8 cellular contexts compared by ENCODE assay signal in genomic region chr2:237692601-237693079, GRCh38.
DNase-seq lines count a peak whose midpoint lies in the region; ATAC-seq and TF ChIP-seq lines count a peak whose summit lies in the region.

No MANE protein-coding gene starts in this region.

- ATAC-seq in HG02610 (IDR thresholded peaks at IDR 0.05; ENCODE audit: unreplicated experiment): peak; percentile 3

- intact Hi-C loops in vagina (cut with DNase I): loop anchor here (5.0 kb wide), 1 partner anchor 45 kb away; no protein-coding TSS in a partner anchor

- TF ChIP-seq POLR2A in vagina (IDR thresholded peaks at IDR 0.05): no peak

- no peak overlapping the region for H3K27ac Mint-ChIP-seq in mesothelial cell of epicardium

- no peak overlapping the region for H3K27ac ChIP-seq in ectodermal cell (ENCODE audit: insufficient read depth, low read depth, low read length, poor library complexity, severe bottlenecking)
- H3K27ac ChIP-seq in vagina: peak overlapping the region; percentile 99

- H3K36me3 ChIP-seq in ectodermal cell (ENCODE audit: control insufficient read depth, insufficient read depth, low read length) (no peaks in the 10 kb centered on the region), vagina (no peaks in the 10 kb centered on the region)

- whole genome bisulfite sequencing in ectodermal cell, 2 experiments: 2% methylated on average over 36 of the region's 36 CpGs

- H3K9me3 ChIP-seq in ectodermal cell (ENCODE audit: control insufficient read depth, low read length) (no peaks in the 10 kb centered on the region), vagina (no peaks in the 10 kb centered on the region)

- H3K4me1 Mint-ChIP-seq in mesothelial cell of epicardium: peaks cover 46% of the 10 kb centered on the region

- no peak for TF ChIP-seq CTCF in mesothelial cell of epicardium (IDR thresholded peaks at IDR 0.05; ENCODE audit: unreplicated experiment)
- no peak for TF ChIP-seq CTCF in vagina (IDR thresholded peaks at IDR 0.05)

- H3K4me3 ChIP-seq in ectodermal cell (ENCODE audit: insufficient read depth, low read depth, low read length) (peak overlapping the region; percentile 71), vagina (peak overlapping the region; percentile 58 to 93)

- H3K27me3 ChIP-seq in ectodermal cell (ENCODE audit: control insufficient read depth, insufficient read depth, low read length, poor library complexity, severe bottlenecking): peaks cover 34% of the 10 kb centered on the region
- H3K27me3 ChIP-seq in vagina: no peaks in the 10 kb centered on the region

- peak overlapping the region; percentile 67 for H3K4me3 Mint-ChIP-seq in mesothelial cell of epicardium

- H3K9me3 Mint-ChIP-seq in mesothelial cell of epicardium: no peaks in the 10 kb centered on the region

- peaks cover 24% of the 10 kb centered on the region for H3K27me3 Mint-ChIP-seq in mesothelial cell of epicardium (ENCODE audit: low read depth)

- H3K4me1 ChIP-seq in ectodermal cell (ENCODE audit: control insufficient read depth, insufficient read depth, low read length) (peaks cover 14% of the 10 kb centered on the region), vagina (peaks cover 77% of the 10 kb centered on the region)

- DNase-seq in DMS53 (lab: John Stamatoyannopoulos, UW): peak; percentile 78
- DNase-seq in DMS53 treated with DMSO at 0.1 percent for 48 hours (lab: John Stamatoyannopoulos, UW; ENCODE audit: unreplicated experiment): no peak
- DNase-seq in RPMI8226: peak; percentile 27
- no peak for DNase-seq in mesothelial cell of epicardium (ENCODE audit: low spot score in 2 of 2, unreplicated experiment in 2 of 2)
- DNase-seq in vagina (ENCODE audit: extremely low spot score in 2 of 2): no peak
- DNase-seq in GF-D8 (lab: John Stamatoyannopoulos, UW): no peak

- no peaks in the 10 kb centered on the region for H3K36me3 Mint-ChIP-seq in mesothelial cell of epicardium

Comparison
In these comparisons a context has a peak if more than half of its experiments do, and no peak if none do; other contexts are left out.
1. DNase-seq: peak in DMS53 (single experiment) and RPMI8226 (single experiment); none in DMS53 treated with DMSO at 0.1 percent for 48 hours (single experiment), mesothelial cell of epicardium (0 of 2), vagina (0 of 2) and GF-D8 (single experiment).